8 cellular contexts compared by ENCODE assay signal in genomic region chr6:109482913-109483743, GRCh38. TPM values are rescaled to one million over a fixed set of nuclear protein-coding genes. Genes with fewer than 3 reads are reported as not detected.
DNase-seq lines count a peak whose midpoint lies in the region; ATAC-seq and TF ChIP-seq lines count a peak whose summit lies in the region.

ZBTB24 (minus strand) TSS chr6:109483219; CDS start chr6:109482026, 1,193 bp downstream.

- peaks cover 3% of the 10 kb centered on the region for H3K36me3 ChIP-seq in thoracic aorta

- peaks cover 27 to 45% of the 10 kb centered on the region in 2 donors for H3K4me1 ChIP-seq in thoracic aorta (ENCODE audit: control insufficient read depth in 1 of 2, low read depth in 2 of 2)

- ATAC-seq in HG02610 (IDR thresholded peaks at IDR 0.05; ENCODE audit: unreplicated experiment) (peak; percentile 94), thoracic aorta (ENCODE audit: insufficient number of reproducible peaks, low FRiP score, low read depth) (peak; percentile 65)
- peak; percentile 86 to 89 for ATAC-seq in activated naive CD4-positive, alpha-beta T cell treated with anti-CD3 and anti-CD28 coated beads, Interleukin-2, amount 50 U/mL, for 72 hours

- H3K4me1 Mint-ChIP-seq in glutamatergic neuron (ENCODE audit: low read depth, unreplicated experiment), result peaks cover 8% of the 10 kb centered on the region
- peaks cover 34% of the 10 kb centered on the region for H3K4me1 Mint-ChIP-seq in osteocyte (ENCODE audit: unreplicated experiment)

- peak; percentile 58 for DNase-seq in GM12864 (ENCODE audit: low read depth)
- DNase-seq in NCI-H1092 (lab: John Stamatoyannopoulos, UW), result peak; percentile 70
- peak; percentile 87 for DNase-seq in SKM-1 treated with dmso at 0.1 percent for 144 hours (lab: John Stamatoyannopoulos, UW; ENCODE audit: unreplicated experiment)
- peak; percentile 88 to 93 for DNase-seq in activated naive CD4-positive, alpha-beta T cell treated with anti-CD3 and anti-CD28 coated beads, Interleukin-2, amount 50 U/mL, for 72 hours (ENCODE audit: low spot score in 2 of 2)
- DNase-seq in glutamatergic neuron, result peak; percentile 92
- peak; percentile 95 for DNase-seq in osteocyte (ENCODE audit: extremely low spot score, unreplicated experiment)
- DNase-seq in thoracic aorta (ENCODE audit: low spot score), result peak; percentile 65

- TF ChIP-seq CTCF in GM12864 (IDR thresholded peaks at IDR 0.05; ENCODE audit: low read depth, low read length, missing control alignments) (no peak), glutamatergic neuron (IDR thresholded peaks at IDR 0.05; ENCODE audit: partially characterized antibody, unreplicated experiment) (no peak), osteocyte (IDR thresholded peaks at IDR 0.05) (no peak), thoracic aorta (IDR thresholded peaks at IDR 0.05) (peak; percentile 7)

- peak within 1 kb of the TSS; percentile 92 for H3K4me3 ChIP-seq in GM12864 (ENCODE audit: low read depth, low read length)
- peak within 1 kb of the TSS; percentile 96 for H3K4me3 ChIP-seq in thoracic aorta

- no peaks in the 10 kb centered on the region for H3K9me3 Mint-ChIP-seq in activated naive CD4-positive, alpha-beta T cell treated with anti-CD3 and anti-CD28 coated beads, Interleukin-2, amount 50 U/mL, for 72 hours
- H3K9me3 Mint-ChIP-seq in glutamatergic neuron (ENCODE audit: unreplicated experiment), result peaks cover 3% of the 10 kb centered on the region
- no peaks in the 10 kb centered on the region for H3K9me3 Mint-ChIP-seq in osteocyte (ENCODE audit: unreplicated experiment)

- no peaks in the 10 kb centered on the region for H3K9me3 ChIP-seq in thoracic aorta

- H3K27me3 Mint-ChIP-seq in glutamatergic neuron (ENCODE audit: unreplicated experiment) (peaks cover 6% of the 10 kb centered on the region), osteocyte (ENCODE audit: unreplicated experiment) (peaks cover 14% of the 10 kb centered on the region)

- H3K27me3 ChIP-seq in thoracic aorta (replicated peaks; ENCODE audit: insufficient read depth), result no peaks in the 10 kb centered on the region

- peak within 1 kb of the TSS; percentile 65 to 67 for H3K27ac ChIP-seq in thoracic aorta

- peak within 1 kb of the TSS; percentile 86 to 87 for H3K27ac Mint-ChIP-seq in activated naive CD4-positive, alpha-beta T cell treated with anti-CD3 and anti-CD28 coated beads, Interleukin-2, amount 50 U/mL, for 72 hours
- H3K27ac Mint-ChIP-seq in glutamatergic neuron (ENCODE audit: unreplicated experiment), result peak within 1 kb of the TSS; percentile 40
- peak within 1 kb of the TSS; percentile 39 for H3K27ac Mint-ChIP-seq in osteocyte (ENCODE audit: unreplicated experiment)

- peak within 1 kb of the TSS; percentile 94 for H3K4me3 Mint-ChIP-seq in glutamatergic neuron (ENCODE audit: unreplicated experiment)
- H3K4me3 Mint-ChIP-seq in osteocyte (ENCODE audit: unreplicated experiment), result peak within 1 kb of the TSS; percentile 86

- H3K36me3 Mint-ChIP-seq in activated naive CD4-positive, alpha-beta T cell treated with anti-CD3 and anti-CD28 coated beads, Interleukin-2, amount 50 U/mL, for 72 hours, result peaks cover 36 to 39% of the 10 kb centered on the region in 2 donors
- H3K36me3 Mint-ChIP-seq in glutamatergic neuron (ENCODE audit: unreplicated experiment) (peaks cover 3% of the 10 kb centered on the region), osteocyte (ENCODE audit: unreplicated experiment) (peaks cover 21% of the 10 kb centered on the region)

RNA-seq across cellular contexts. Expression of gene ZBTB24, which starts in this region (rescaled TPM):
- total RNA-seq in activated naive CD4-positive, alpha-beta T cell treated with anti-CD3 and anti-CD28 coated beads, Interleukin-2, amount 50 U/mL, for 72 hours, result 10 to 100 TPM; 10.8 to 11.5 TPM
- 6.4 TPM for total RNA-seq in glutamatergic neuron (ENCODE audit: unreplicated experiment)
- 6.2 and 6.7 TPM in 2 replicates for total RNA-seq in osteocyte
- total RNA-seq in thoracic aorta, result 1 to 10 TPM; 3.2 to 9.5 TPM

Comparison
In these comparisons a context has a peak if more than half of its experiments do, and no peak if none do; other contexts are left out.
1. Peak in every context shown above with its lines: DNase-seq, ATAC-seq, H3K4me3 ChIP-seq and H3K27ac ChIP-seq.